ENCODE assay signal across 23 cellular contexts in genomic region chr9:117250610-117251215, GRCh38.
"Had no signal": no experiment of that assay in that cellular context is flagged by ENCODE, and none has a peak within 500 bp of the region (broad histone marks: within the 10 kb centered on the region; RNA-seq: fewer than 3 reads in every experiment).

No MANE protein-coding gene starts in this region.

- DNase-seq: cortex of kidney; effector memory CD8-positive, alpha-beta T cell; heart left ventricle; kidney; mucosa of descending colon; naive B cell; pancreas; stimulated activated CD4-positive, alpha-beta T cell treated with anti-CD3 and anti-CD28 coated beads, Interleukin-2, amount 100 ng/mL, for 24 hours; stimulated activated CD4-positive, alpha-beta T cell treated with anti-CD3 and anti-CD28 coated beads, Interleukin-4, amount 100 ng/mL, for 4 hours; stimulated activated naive CD8-positive, alpha-beta T cell treated with anti-CD3 and anti-CD28 coated beads, Interleukin-15, Interleukin-2, amounts not matched to agents 100 U/mL and 50 U/mL, for 24 hours; substantia nigra; testis; tibial artery; upper lobe of left lung had no signal

- H3K79me2 ChIP-seq: hepatocyte had no signal

- H3K4me1 Mint-ChIP-seq: memory B cell; naive B cell; neural crest cell; stimulated activated memory B cell treated with anti-CD40 and anti-IgM and Interleukin-4, amounts not matched to agents 10 μg/mL and 1 μg/mL and 100 μg/mL, for 72 hours had no signal

- FAIRE-seq: frontal cortex, kidney, pancreas, urothelium cell line had no signal

- H3K4me3 Mint-ChIP-seq: effector memory CD8-positive, alpha-beta T cell; memory B cell; naive B cell; natural killer cell treated with Interleukin-12 subunit alpha and Interleukin-12 subunit beta and Interleukin-15 and Interleukin-18, amount 100 ng/mL, for 72 hours; neural crest cell; stimulated activated memory B cell treated with anti-CD40 and anti-IgM and Interleukin-4, amounts not matched to agents 10 μg/mL and 1 μg/mL and 100 μg/mL, for 72 hours had no signal

- H3K36me3 ChIP-seq: heart left ventricle, neutrophil, pancreas, tibial artery, upper lobe of left lung had no signal

- H3K4me1 ChIP-seq: heart left ventricle, pancreas, testis, upper lobe of left lung had no signal

- H3K27ac ChIP-seq: heart left ventricle, hepatocyte, neutrophil, pancreas, testis, tibial artery, upper lobe of left lung had no signal

- H3K4me2 ChIP-seq: hepatocyte had no signal

- H3K9me3 Mint-ChIP-seq: neural crest cell had no signal

- H3K4me3 ChIP-seq: heart left ventricle, hepatocyte, lung, mucosa of descending colon, pancreas, testis, tibial artery, upper lobe of left lung had no signal

- H3K27me3 ChIP-seq: neutrophil, pancreas, testis, tibial artery, upper lobe of left lung had no signal

- H3K9me3 ChIP-seq: heart left ventricle, mucosa of descending colon, neutrophil, pancreas, testis, tibial artery, upper lobe of left lung had no signal

- H3K27ac Mint-ChIP-seq: effector memory CD8-positive, alpha-beta T cell; memory B cell; natural killer cell treated with Interleukin-12 subunit alpha and Interleukin-12 subunit beta and Interleukin-15 and Interleukin-18, amount 100 ng/mL, for 72 hours; stimulated activated memory B cell treated with anti-CD40 and anti-IgM and Interleukin-4, amounts not matched to agents 10 μg/mL and 1 μg/mL and 100 μg/mL, for 72 hours had no signal

- H3K27me3 Mint-ChIP-seq: effector memory CD8-positive, alpha-beta T cell; natural killer cell treated with Interleukin-12 subunit alpha and Interleukin-12 subunit beta and Interleukin-15 and Interleukin-18, amount 100 ng/mL, for 72 hours; stimulated activated memory B cell treated with anti-CD40 and anti-IgM and Interleukin-4, amounts not matched to agents 10 μg/mL and 1 μg/mL and 100 μg/mL, for 72 hours had no signal

- H2AFZ ChIP-seq: hepatocyte had no signal

- H3K36me3 Mint-ChIP-seq: memory B cell; naive B cell; natural killer cell treated with Interleukin-12 subunit alpha and Interleukin-12 subunit beta and Interleukin-15 and Interleukin-18, amount 100 ng/mL, for 72 hours; stimulated activated memory B cell treated with anti-CD40 and anti-IgM and Interleukin-4, amounts not matched to agents 10 μg/mL and 1 μg/mL and 100 μg/mL, for 72 hours had no signal
